In genomic region chr17:48869821-48870318, GRCh38 we compare ENCODE assay signal across 1 cellular context.
TF ChIP-seq lines count a peak whose summit lies in the region.

No MANE protein-coding gene starts in this region.

TF ChIP-seq in SK-N-SH treated with all-trans-retinoic acid at 6 μM for 48 hours, 23 proteins besides CTCF, POLR2A, EP300 and RAD21 (continued from another document):
- TF ChIP-seq CREB5 (CRISPR knock-in tag; IDR thresholded peaks at IDR 0.05; ENCODE audit: low read depth) (no peak), BACH2 (CRISPR knock-in tag; IDR thresholded peaks at IDR 0.05; ENCODE audit: borderline replicate concordance) (no peak), PPARA (CRISPR knock-in tag; IDR thresholded peaks at IDR 0.05; ENCODE audit: borderline replicate concordance) (no peak), TOX (CRISPR knock-in tag; IDR thresholded peaks at IDR 0.05; ENCODE audit: borderline replicate concordance) (no peak), SNAI2 (CRISPR knock-in tag; IDR thresholded peaks at IDR 0.05) (no peak), ZNF565 (CRISPR knock-in tag; conservative IDR thresholded peaks at IDR 0.05; ENCODE audit: low read depth) (no peak), ISL1 (CRISPR knock-in tag; IDR thresholded peaks at IDR 0.05) (no peak), OSR1 (CRISPR knock-in tag; IDR thresholded peaks at IDR 0.05) (no peak)
